In the genomic region with DNA sequence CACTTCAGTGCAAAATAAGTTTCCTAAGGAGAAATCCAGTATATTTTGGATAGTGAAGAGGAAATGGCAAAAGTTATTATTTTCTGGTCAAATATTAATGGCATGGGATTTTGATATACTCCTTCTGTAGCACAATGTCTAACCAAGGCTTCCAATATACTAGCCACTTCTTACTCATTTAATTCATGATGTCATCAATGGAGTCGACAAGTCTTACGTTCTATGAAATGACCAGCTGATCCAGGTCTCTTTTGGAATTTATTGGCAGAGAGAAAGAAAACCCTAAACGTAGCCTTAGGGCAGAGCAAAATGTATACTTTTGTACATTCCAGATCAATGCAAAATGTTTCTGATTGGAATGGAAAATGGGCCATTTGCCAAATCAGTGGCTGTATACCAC, we compare ENCODE assay signal across 27 cellular contexts.
"Had no signal": no experiment of that assay in that cellular context is flagged by ENCODE, and none has a peak within 500 bp of the region (broad histone marks: within the 10 kb centered on the region; RNA-seq: fewer than 3 reads in every experiment).

No MANE protein-coding gene starts in this region.

- FAIRE-seq: urothelium cell line had no signal

- H3K27ac ChIP-seq: stomach, suprapubic skin, testis, thoracic aorta, thyroid gland, tibial artery, tibial nerve, transverse colon, upper lobe of left lung, upper lobe of right lung, uterus, vagina had no signal

- ATAC-seq: stimulated activated effector memory CD8-positive, alpha-beta T cell treated with anti-CD3 and anti-CD28 coated beads, Interleukin-12 subunit alpha, Interleukin-12 subunit beta, amount 100 ng/mL, for 72 hours; stimulated activated memory B cell treated with anti-CD40 and anti-IgM and Interleukin-4, amounts not matched to agents 10 μg/mL and 1 μg/mL and 100 μg/mL, for 72 hours; stimulated activated naive B cell treated with anti-CD40 and anti-IgM and Interleukin-4, amounts not matched to agents 10 μg/mL and 1 μg/mL and 100 μg/mL, for 72 hours; stimulated activated naive CD8-positive, alpha-beta T cell treated with anti-CD3 and anti-CD28 coated beads, Interleukin-15, amount 100 ng/mL, for 72 hours; stimulated activated naive CD8-positive, alpha-beta T cell treated with anti-CD3 and anti-CD28 coated beads, Interleukin-15, Interleukin-2, amounts not matched to agents 100 U/mL and 50 U/mL, for 24 hours; upper lobe of right lung had no signal

- H3K27me3 ChIP-seq: stomach, suprapubic skin, testis, thyroid gland, tibial artery, tibial nerve, transverse colon, upper lobe of left lung, upper lobe of right lung, uterus, vagina had no signal

- H3K4me1 ChIP-seq: thyroid gland, tibial artery, upper lobe of right lung, uterus, vagina had no signal

- DNase-seq: stimulated activated CD4-positive, alpha-beta T cell treated with anti-CD3 and anti-CD28 coated beads, Interleukin-2, amount 100 ng/mL, for 48 hours; stimulated activated CD4-positive, alpha-beta T cell treated with anti-CD3 and anti-CD28 coated beads, Interleukin-4, amount 100 ng/mL, for 1 hour; stimulated activated CD4-positive, alpha-beta T cell treated with anti-CD3 and anti-CD28 coated beads, Interleukin-4, amount 100 ng/mL, for 24 hours; stimulated activated CD4-positive, alpha-beta T cell treated with anti-CD3 and anti-CD28 coated beads, Interleukin-4, amount 100 ng/mL, for 4 hours; stimulated activated CD8-positive, alpha-beta memory T cell treated with anti-CD3 and anti-CD28 coated beads, Interleukin-4, amount 100 ng/mL, for 48 hours; stimulated activated naive B cell treated with anti-CD40 and anti-IgM and Interleukin-4, amounts not matched to agents 10 μg/mL and 1 μg/mL and 100 μg/mL, for 72 hours; stimulated activated naive CD4-positive, alpha-beta T cell; stimulated activated naive CD4-positive, alpha-beta T cell treated with Interleukin-2 at 50 U/mL for 16 hours; stimulated activated naive CD8-positive, alpha-beta T cell treated with anti-CD3 and anti-CD28 coated beads, Interleukin-15, amount 100 ng/mL, for 72 hours; stimulated activated naive CD8-positive, alpha-beta T cell treated with anti-CD3 and anti-CD28 coated beads, Interleukin-15, Interleukin-2, amounts not matched to agents 100 U/mL and 50 U/mL, for 24 hours; stomach; substantia nigra; testis; thyroid gland; tibial artery; transverse colon; trophoblast cell; upper lobe of left lung; upper lobe of right lung; uterus had no signal

- H3K4me3 ChIP-seq: stomach, suprapubic skin, testis, thoracic aorta, thyroid gland, tibial artery, tibial nerve, transverse colon, upper lobe of left lung, upper lobe of right lung, uterus, vagina had no signal

- H3K9me3 ChIP-seq: testis, thyroid gland had no signal

- H3K36me3 ChIP-seq: suprapubic skin, thoracic aorta, thyroid gland, tibial nerve, transverse colon, upper lobe of left lung, upper lobe of right lung, uterus, vagina had no signal
